ENCODE assay signal across 11 cellular contexts in the genomic region with DNA sequence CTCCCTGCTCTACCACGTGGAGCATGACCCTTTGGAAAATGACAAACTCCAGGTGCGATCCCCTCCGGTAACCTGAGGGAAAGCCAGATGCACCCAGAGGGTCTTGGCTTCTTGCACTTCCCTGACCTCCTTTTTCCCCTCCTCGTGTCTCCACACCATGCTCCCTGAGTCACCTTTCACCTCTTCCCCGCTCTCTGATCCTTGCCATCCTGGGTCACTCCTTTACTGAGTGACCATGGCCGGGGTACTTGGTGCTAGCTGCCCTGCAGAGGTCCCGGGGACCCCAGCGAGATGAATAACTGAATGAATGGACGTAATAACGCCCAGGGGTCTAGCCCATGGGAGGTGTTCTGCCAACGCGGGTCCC. TPM values are rescaled to one million over a fixed set of nuclear protein-coding genes. Genes with fewer than 3 reads are reported as not detected.
DNase-seq lines count a peak whose midpoint lies in the region; ATAC-seq, FAIRE-seq and TF ChIP-seq lines count a peak whose summit lies in the region.
"Had no signal": no experiment of that assay in that cellular context is flagged by ENCODE, and none has a peak within 500 bp of the region (broad histone marks: within the 10 kb centered on the region; RNA-seq: fewer than 3 reads in every experiment).

No MANE protein-coding gene starts in this region.

- 60% methylated on average over 11 of the region's 12 CpGs for WGBS in hepatocyte (ENCODE audit: low lambda C conversion rate, missing lambda C conversion rate)

- no peaks in the 10 kb centered on the region for H3K27me3 Mint-ChIP-seq in T-helper 17 cell

- H3K4me1 ChIP-seq in hepatocyte (ENCODE audit: insufficient read depth) (no peaks in the 10 kb centered on the region), skeletal muscle satellite cell (ENCODE audit: control insufficient read depth, insufficient read depth, low read length) (no peaks in the 10 kb centered on the region)

- H3K4me1 Mint-ChIP-seq in T-helper 17 cell = peaks cover 5% of the 10 kb centered on the region

- H3K27ac ChIP-seq in hepatocyte (no peak overlapping the region), WERI-Rb-1 (no peak overlapping the region)

- no peak overlapping the region for H3K4me3 ChIP-seq in hepatocyte
- peak overlapping the region; percentile 13 for H3K4me3 ChIP-seq in skeletal muscle satellite cell (ENCODE audit: low read length)
- no peak overlapping the region for H3K4me3 ChIP-seq in WERI-Rb-1 (ENCODE audit: low read depth, low read length)

- H3K36me3 Mint-ChIP-seq in T-helper 17 cell (ENCODE audit: low read depth) = no peaks in the 10 kb centered on the region

- H3K27me3 ChIP-seq in hepatocyte (no peaks in the 10 kb centered on the region), skeletal muscle satellite cell (ENCODE audit: control insufficient read depth, insufficient read depth, low read length) (peaks cover 16% of the 10 kb centered on the region), WERI-Rb-1 (ENCODE audit: insufficient read depth, low read depth, severe bottlenecking) (peaks cover 53% of the 10 kb centered on the region)
- H3K27me3 ChIP-seq: neutrophil had no signal

- H3K9me2 ChIP-seq in hepatocyte (replicated peaks; ENCODE audit: insufficient read depth) = no peaks in the 10 kb centered on the region

- H3K4me3 Mint-ChIP-seq in T-helper 17 cell = peak overlapping the region; percentile 80

- H3K9me3 ChIP-seq in T-helper 17 cell (ENCODE audit: control insufficient read depth, low read length, poor library complexity, severe bottlenecking) (no peaks in the 10 kb centered on the region), hepatocyte (ENCODE audit: low read depth) (no peaks in the 10 kb centered on the region), skeletal muscle satellite cell (replicated peaks; ENCODE audit: low read length) (no peaks in the 10 kb centered on the region), WERI-Rb-1 (ENCODE audit: severe bottlenecking) (no peaks in the 10 kb centered on the region)
- H3K9me3 ChIP-seq: neutrophil had no signal

- H3K36me3 ChIP-seq in hepatocyte (replicated peaks; ENCODE audit: insufficient read depth, low read depth) = no peaks in the 10 kb centered on the region
- no peaks in the 10 kb centered on the region for H3K36me3 ChIP-seq in skeletal muscle satellite cell (ENCODE audit: insufficient read depth, low read length)
- H3K36me3 ChIP-seq in WERI-Rb-1 = no peaks in the 10 kb centered on the region
- H3K36me3 ChIP-seq: neutrophil had no signal

- in situ Hi-C loops in G401 (cut with HindIII; ENCODE audit: low sequenced_read_pairs) = no loop called here

- peak; percentile 71 for FAIRE-seq in GM19239 (lab: Jason Lieb, UNC)

- H2AFZ ChIP-seq in hepatocyte = no peak overlapping the region

- TF ChIP-seq CTCF in hepatocyte (IDR thresholded peaks at IDR 0.05; ENCODE audit: poor library complexity) = no peak
- no peak for TF ChIP-seq CTCF in WERI-Rb-1 (IDR thresholded peaks at IDR 0.05; ENCODE audit: low read depth, low read length)

- ATAC-seq in T-helper 17 cell (no peak), GM18858 (IDR thresholded peaks at IDR 0.05; ENCODE audit: unreplicated experiment) (no peak)

- H3K27ac Mint-ChIP-seq in T-helper 17 cell = no peak overlapping the region

- H3K79me2 ChIP-seq in hepatocyte = no peaks in the 10 kb centered on the region

- H3K4me2 ChIP-seq in hepatocyte (peak overlapping the region; percentile 85), skeletal muscle satellite cell (ENCODE audit: low read length) (peak overlapping the region; percentile 71)

- no peak overlapping the region for H3K9ac ChIP-seq in skeletal muscle satellite cell (ENCODE audit: low read depth, low read length)

- no peaks in the 10 kb centered on the region for H4K20me1 ChIP-seq in hepatocyte (ENCODE audit: insufficient read depth, poor library complexity, severe bottlenecking)

- DNase-seq in GM19239 (ENCODE audit: insufficient read length, low spot score) = no peak
- DNase-seq in T-helper 17 cell = no peak
- no peak for DNase-seq in hepatocyte (ENCODE audit: low spot score)
- no peak for DNase-seq in WERI-Rb-1
- DNase-seq in NCI-H1694 (lab: John Stamatoyannopoulos, UW) = no peak
- no peak for DNase-seq in G401 (ENCODE audit: low spot score)
- DNase-seq: GOT3 had no signal

RNA-seq across cellular contexts. Expression of a gene that starts 0.4 kb away (rescaled TPM):
- total RNA-seq in T-helper 17 cell (1 to 10 TPM in 1 of 2 donors, under 1 TPM in 1; 0.50 to 1.2 TPM), hepatocyte (0.90 and 1.2 TPM in 2 replicates)
- polyA plus RNA-seq in hepatocyte = 0.33 and 0.38 TPM in 2 replicates
- total RNA-seq in skeletal muscle satellite cell (2012; rRNA removed) = under 0.01 TPM in 1 of 2 replicates, not detected in the other
- not detected in 2 replicates for total RNA-seq in G401 (2014; rRNA removed; shearing (Covaris generic))

RNA-seq across cellular contexts. Expression of a gene that starts 9.7 kb away (rescaled TPM):
- total RNA-seq in T-helper 17 cell (not detected), hepatocyte (not detected in 2 replicates)
- polyA plus RNA-seq in hepatocyte = 0.35 TPM in 1 of 2 replicates, not detected in the other
- total RNA-seq in skeletal muscle satellite cell (2012; rRNA removed) = not detected in 2 replicates
- total RNA-seq in G401 (2014; rRNA removed; shearing (Covaris generic)) = not detected in 2 replicates
- total RNA-seq: fibroblast of lung had no signal
- polyA plus RNA-seq: fibroblast of lung had no signal

RNA-seq across cellular contexts. Expression of a gene that starts 35.0 kb away (rescaled TPM):
- total RNA-seq in T-helper 17 cell = 1 to 10 TPM; 2.0 to 3.3 TPM
- 0.60 and 0.76 TPM in 2 replicates for total RNA-seq in hepatocyte
- 0.81 and 1.3 TPM in 2 replicates for polyA plus RNA-seq in hepatocyte
- total RNA-seq in skeletal muscle satellite cell (2012; rRNA removed) = 2.2 and 3.8 TPM in 2 replicates
- not detected in 2 replicates for total RNA-seq in G401 (2014; rRNA removed; shearing (Covaris generic))
- polyA plus RNA-seq: fibroblast of lung had no signal

RNA-seq across cellular contexts. Expression of a gene that starts 59.5 kb away (rescaled TPM):
- total RNA-seq in T-helper 17 cell (10 to 100 TPM; 27.1 to 34.2 TPM), hepatocyte (6.8 and 17.5 TPM in 2 replicates)
- polyA plus RNA-seq in hepatocyte = 19.7 and 23.1 TPM in 2 replicates
- total RNA-seq in skeletal muscle satellite cell (2012; rRNA removed) = 18.8 and 22.9 TPM in 2 replicates
- total RNA-seq in G401 (2014; rRNA removed; shearing (Covaris generic)) = 50.8 and 63.6 TPM in 2 replicates
